Comparison of ENCODE assay signal across 15 cellular contexts in the genomic region with DNA sequence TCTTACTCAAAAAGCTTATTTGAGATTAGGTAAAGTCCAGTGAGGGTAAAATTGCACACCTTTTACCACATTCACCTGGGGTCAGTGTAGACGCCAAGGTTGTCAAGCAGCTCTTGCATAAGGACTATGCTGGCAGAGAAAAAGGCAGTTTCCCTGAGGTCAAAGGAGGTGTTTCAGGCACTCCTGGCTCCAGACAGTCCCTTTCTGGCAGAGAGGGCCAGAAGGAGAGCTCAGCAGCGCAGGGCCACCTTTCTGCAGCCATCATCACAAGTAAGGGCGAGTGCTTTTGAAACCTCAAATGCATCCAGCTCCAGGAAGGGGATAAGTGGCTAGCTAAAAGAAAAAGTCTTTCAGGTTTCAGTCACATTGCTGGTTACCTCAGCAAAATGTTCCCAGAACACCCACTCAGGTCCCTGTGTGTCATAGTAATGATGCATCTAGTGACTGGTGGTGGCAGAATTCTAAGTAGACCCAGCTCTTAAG. TPM values are rescaled to one million over a fixed set of nuclear protein-coding genes. Genes with fewer than 3 reads are reported as not detected.
A peak's percentile ranks its signal among the peaks of the same experiment; 100 is the strongest.
DNase-seq lines count a peak whose midpoint lies in the region; ATAC-seq lines count a peak whose summit lies in the region.
"Had no signal": no experiment of that assay in that cellular context is flagged by ENCODE, and none has a peak within 500 bp of the region (broad histone marks: within the 10 kb centered on the region; RNA-seq: fewer than 3 reads in every experiment).

No MANE protein-coding gene starts in this region.

- H3K36me3 Mint-ChIP-seq in activated CD8-positive, alpha-beta memory T cell treated with anti-CD3 and anti-CD28 coated beads, Interleukin-2, amount 10 ng/mL, durations not matched to agents 7 days and 5 days = peaks cover 55% of the 10 kb centered on the region

- ATAC-seq in activated CD8-positive, alpha-beta memory T cell treated with anti-CD3 and anti-CD28 coated beads, Interleukin-2, amount 10 ng/mL, durations not matched to agents 7 days and 5 days = peak; percentile 65
- ATAC-seq in GM21529 (IDR thresholded peaks at IDR 0.05; ENCODE audit: unreplicated experiment) (peak; percentile 41), HG03432 (IDR thresholded peaks at IDR 0.05; ENCODE audit: unreplicated experiment) (peak; percentile 42), left lobe of liver (peak; percentile 91), HG03571 (IDR thresholded peaks at IDR 0.05; ENCODE audit: unreplicated experiment) (no peak), left colon (no peak)
- ATAC-seq: A549 had no signal

- no peaks in the 10 kb centered on the region for H3K9me3 Mint-ChIP-seq in activated CD8-positive, alpha-beta memory T cell treated with anti-CD3 and anti-CD28 coated beads, Interleukin-2, amount 10 ng/mL, durations not matched to agents 7 days and 5 days (ENCODE audit: low read depth)

- CTCF ChIA-PET in activated CD8-positive, alpha-beta memory T cell treated with anti-CD3 and anti-CD28 coated beads, Interleukin-2, amount 10 ng/mL, durations not matched to agents 7 days and 5 days (lab: Charles Lee) = interaction anchor here (0.8 to 4.7 kb wide), 9 partner anchors 8 to 178 kb away, joined by 3 to 16 read pairs (median 4); a partner anchor contains a TSS

- DNase-seq in activated CD8-positive, alpha-beta memory T cell treated with anti-CD3 and anti-CD28 coated beads, Interleukin-2, amount 10 ng/mL, durations not matched to agents 7 days and 5 days = peak; percentile 70
- no peak for DNase-seq in activated CD8-positive, alpha-beta memory T cell treated with anti-CD3 and anti-CD28 coated beads, Interleukin-2, amount 50 U/mL, for 4 hours
- DNase-seq in left lobe of liver (ENCODE audit: low spot score) (peak; percentile 78), left colon (no peak)
- DNase-seq in NK-92 treated with Interleukin-12 subunit alpha and Interleukin-12 subunit beta, amount 100 ng/mL, for 24 hours (lab: John Stamatoyannopoulos, UW) = no peak
- DNase-seq: activated effector memory CD4-positive, alpha-beta T cell treated with anti-CD3 and anti-CD28 coated beads, Interleukin-2, amount 50 U/mL, for 16 hours; Calu3; NCI-H1417 treated with DMSO at 0.1 percent for 48 hours; SHP77; sigmoid colon had no signal

- intact Hi-C loops in left colon (cut with DNase I, micrococcal nuclease) = no loop called here

- H3K27ac Mint-ChIP-seq in activated CD8-positive, alpha-beta memory T cell treated with anti-CD3 and anti-CD28 coated beads, Interleukin-2, amount 10 ng/mL, durations not matched to agents 7 days and 5 days = peak overlapping the region; percentile 86

- peaks cover 73% of the 10 kb centered on the region for H3K4me1 Mint-ChIP-seq in activated CD8-positive, alpha-beta memory T cell treated with anti-CD3 and anti-CD28 coated beads, Interleukin-2, amount 10 ng/mL, durations not matched to agents 7 days and 5 days

- H3K27me3 Mint-ChIP-seq in activated CD8-positive, alpha-beta memory T cell treated with anti-CD3 and anti-CD28 coated beads, Interleukin-2, amount 10 ng/mL, durations not matched to agents 7 days and 5 days = no peaks in the 10 kb centered on the region

- H3K4me3 Mint-ChIP-seq in activated CD8-positive, alpha-beta memory T cell treated with anti-CD3 and anti-CD28 coated beads, Interleukin-2, amount 10 ng/mL, durations not matched to agents 7 days and 5 days = no peak overlapping the region

RNA-seq across cellular contexts. Expression of a gene that starts 16.7 kb away (rescaled TPM):
- total RNA-seq in activated CD8-positive, alpha-beta memory T cell treated with anti-CD3 and anti-CD28 coated beads, Interleukin-2, amount 10 ng/mL, durations not matched to agents 7 days and 5 days = 100 to 1,000 TPM in 1 of 2 experiments, 1 to 10 TPM in 1; 4.8 to 119 TPM
- total RNA-seq in left lobe of liver (not detected), left colon (not detected)
- total RNA-seq: Calu3, sigmoid colon, urinary bladder had no signal

RNA-seq across cellular contexts. Expression of a gene that starts 32.5 kb away (rescaled TPM):
- total RNA-seq in activated CD8-positive, alpha-beta memory T cell treated with anti-CD3 and anti-CD28 coated beads, Interleukin-2, amount 10 ng/mL, durations not matched to agents 7 days and 5 days = 1 to 10 TPM in 1 of 2 experiments, under 1 TPM in 1; 0.53 to 2.5 TPM
- total RNA-seq in left lobe of liver = not detected
- not detected for total RNA-seq in left colon
- total RNA-seq: Calu3, sigmoid colon, urinary bladder had no signal

Comparison
In these comparisons a context has a peak if more than half of its experiments do, and no peak if none do; other contexts are left out.
1. DNase-seq: peak in activated CD8-positive, alpha-beta memory T cell treated with anti-CD3 and anti-CD28 coated beads, Interleukin-2, amount 10 ng/mL, durations not matched to agents 7 days and 5 days (single experiment) and left lobe of liver (single experiment); none in activated CD8-positive, alpha-beta memory T cell treated with anti-CD3 and anti-CD28 coated beads, Interleukin-2, amount 50 U/mL, for 4 hours (single experiment), NK-92 treated with Interleukin-12 subunit alpha and Interleukin-12 subunit beta, amount 100 ng/mL, for 24 hours (single experiment) and left colon (0 of 2).
2. ATAC-seq: peak in activated CD8-positive, alpha-beta memory T cell treated with anti-CD3 and anti-CD28 coated beads, Interleukin-2, amount 10 ng/mL, durations not matched to agents 7 days and 5 days (single experiment), GM21529 (single experiment), HG03432 (single experiment) and left lobe of liver (single experiment); none in HG03571 (single experiment) and left colon (single experiment).